ENCODE assay signal across 12 cellular contexts in the genomic region with DNA sequence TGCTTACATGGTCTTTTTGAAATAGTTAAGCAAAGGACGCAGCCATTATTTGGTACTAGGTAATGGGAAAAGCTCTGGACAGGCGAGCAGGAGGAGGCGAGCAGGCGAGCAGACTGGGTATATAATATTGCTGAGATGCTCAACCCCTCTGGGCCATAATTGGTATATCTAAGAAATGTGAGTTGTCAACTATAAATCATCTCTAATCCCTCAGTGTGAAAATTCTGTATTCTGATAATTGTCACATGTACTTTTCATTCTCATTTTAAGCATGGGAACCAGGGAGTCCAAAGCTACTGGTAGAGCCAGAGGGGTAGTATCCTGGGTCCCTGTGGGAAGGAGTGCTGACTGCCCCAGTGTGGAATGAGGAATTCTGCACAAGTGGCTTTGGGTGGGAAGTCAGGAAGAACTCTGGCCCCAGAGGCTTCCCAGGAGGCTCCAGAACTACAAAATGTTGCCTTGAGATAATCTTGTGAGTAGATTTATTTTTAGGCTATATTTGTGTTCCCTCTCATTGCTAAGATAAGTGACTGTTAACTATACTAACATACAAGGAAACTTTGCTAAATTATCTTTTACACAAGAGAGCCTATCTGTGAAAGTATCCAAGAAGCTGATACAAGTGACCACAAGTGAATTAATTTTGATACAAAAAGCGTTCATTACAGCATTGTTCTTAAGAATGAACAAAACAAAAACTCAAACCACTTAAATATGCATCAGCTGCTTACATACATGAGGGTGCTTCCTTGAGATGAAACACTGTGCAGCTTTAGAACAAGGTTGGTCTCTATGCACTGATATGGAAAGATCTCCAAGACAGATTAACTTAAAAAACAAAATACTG.
DNase-seq lines count a peak whose midpoint lies in the region; ATAC-seq and TF ChIP-seq lines count a peak whose summit lies in the region.
"Had no signal": no experiment of that assay in that cellular context is flagged by ENCODE, and none has a peak within 500 bp of the region (broad histone marks: within the 10 kb centered on the region; RNA-seq: fewer than 3 reads in every experiment).

No MANE protein-coding gene starts in this region.

- no peak for DNase-seq in CD8-positive, alpha-beta memory T cell
- DNase-seq in chondrocyte (ENCODE audit: low spot score) (no peak), G401 (ENCODE audit: low spot score) (no peak), adrenal gland (no peak)
- DNase-seq: activated CD4-positive, alpha-beta T cell treated with anti-CD3 and anti-CD28 coated beads for 48 hours; NCI-H1417; NCI-H524 treated with DMSO at 0.1 percent for 48 hours had no signal

- ATAC-seq in GM18505 (IDR thresholded peaks at IDR 0.05; ENCODE audit: unreplicated experiment) = no peak

- TF ChIP-seq POLR2A in adrenal gland (IDR thresholded peaks at IDR 0.05) (no peak), GM18505 (IDR thresholded peaks at IDR 0.05; ENCODE audit: borderline replicate concordance, extremely low read depth, insufficient read depth, insufficient read length) (no peak)

- intact Hi-C loops in adrenal gland (cut with DNase I) = no loop called here

- H3K27ac Mint-ChIP-seq in CD8-positive, alpha-beta memory T cell = peak overlapping the region; percentile 91 to 98 (median 96)
- H3K27ac Mint-ChIP-seq in chondrocyte (ENCODE audit: unreplicated experiment) = peak overlapping the region; percentile 83

- no peak for TF ChIP-seq CTCF in chondrocyte (IDR thresholded peaks at IDR 0.05)
- TF ChIP-seq CTCF in neutrophil (IDR thresholded peaks at IDR 0.05) = no peak
- no peak for TF ChIP-seq CTCF in adrenal gland (IDR thresholded peaks at IDR 0.05)

- H3K36me3 ChIP-seq in CD8-positive, alpha-beta memory T cell (ENCODE audit: insufficient read depth, low read length) = peaks cover 3% of the 10 kb centered on the region
- H3K36me3 ChIP-seq in KOPT-K1 (ENCODE audit: insufficient read depth, low read length) (peaks cover 42% of the 10 kb centered on the region), neutrophil (no peaks in the 10 kb centered on the region), adrenal gland (replicated peaks in 1 of 2) (no peaks in the 10 kb centered on the region)
- H3K36me3 ChIP-seq: SJSA1 had no signal

- no peaks in the 10 kb centered on the region for H3K27me3 Mint-ChIP-seq in CD8-positive, alpha-beta memory T cell
- H3K27me3 Mint-ChIP-seq in chondrocyte (ENCODE audit: low read depth) = no peaks in the 10 kb centered on the region

- no peaks in the 10 kb centered on the region for H3K9me3 Mint-ChIP-seq in CD8-positive, alpha-beta memory T cell
- H3K9me3 Mint-ChIP-seq in chondrocyte (ENCODE audit: low read depth) = no peaks in the 10 kb centered on the region

- POLR2A ChIA-PET in CD8-positive, alpha-beta memory T cell (lab: Charles Lee) = no interaction called here

- H3K36me3 Mint-ChIP-seq in CD8-positive, alpha-beta memory T cell = peaks cover 4 to 28% (median 21%) of the 10 kb centered on the region in 3 donors
- H3K36me3 Mint-ChIP-seq in chondrocyte (ENCODE audit: low read depth) = no peaks in the 10 kb centered on the region

- no peaks in the 10 kb centered on the region for H3K9me3 ChIP-seq in CD8-positive, alpha-beta memory T cell (ENCODE audit: low read length)
- H3K9me3 ChIP-seq in KOPT-K1 (ENCODE audit: insufficient read depth, low read length, poor library complexity, severe bottlenecking) (no peaks in the 10 kb centered on the region), neutrophil (no peaks in the 10 kb centered on the region), adrenal gland (replicated peaks in 1 of 3) (no peaks in the 10 kb centered on the region)
- H3K9me3 ChIP-seq: SJSA1 had no signal

- no peaks in the 10 kb centered on the region for H3K27me3 ChIP-seq in CD8-positive, alpha-beta memory T cell (ENCODE audit: insufficient read depth, low read length, poor library complexity, severe bottlenecking)
- H3K27me3 ChIP-seq in neutrophil (no peaks in the 10 kb centered on the region), adrenal gland (no peaks in the 10 kb centered on the region)
- H3K27me3 ChIP-seq: SJSA1 had no signal

- no peak overlapping the region for H3K4me3 ChIP-seq in CD8-positive, alpha-beta memory T cell (ENCODE audit: low read length)
- H3K4me3 ChIP-seq in neutrophil (ENCODE audit: low read depth in 1 of 2, low read length in 1 of 2) (no peak overlapping the region), adrenal gland (no peak overlapping the region)
- H3K4me3 ChIP-seq: SJSA1 had no signal

- in situ Hi-C loops in G401 (cut with HindIII; ENCODE audit: low sequenced_read_pairs) = no loop called here

- H3K27ac ChIP-seq in CD8-positive, alpha-beta memory T cell (ENCODE audit: low read depth, low read length) = no peak overlapping the region
- H3K27ac ChIP-seq in KOPT-K1 (ENCODE audit: low read depth, low read length, poor library complexity, severe bottlenecking) (peak overlapping the region; percentile 91), neutrophil (peak overlapping the region; percentile 87), adrenal gland (no peak overlapping the region)
- H3K27ac ChIP-seq: epithelial cell of prostate, SJSA1 had no signal

- H3K4me1 ChIP-seq in CD8-positive, alpha-beta memory T cell (ENCODE audit: insufficient read depth, low read length) = peaks cover 100% of the 10 kb centered on the region
- H3K4me1 ChIP-seq in neutrophil (ENCODE audit: control insufficient read depth in 1 of 2, insufficient read depth in 1 of 2, low read depth in 1 of 2, low read length in 1 of 2) (peaks cover 98 to 100% of the 10 kb centered on the region in 2 experiments), adrenal gland (replicated peaks in 1 of 2) (peaks cover 0 to 7% of the 10 kb centered on the region in 2 donors)

- WGBS in adrenal gland, 4 donors = 82 to 88% (median 86%) methylated on average over 5 of the region's 5 CpGs

- peaks cover 98 to 100% (median 100%) of the 10 kb centered on the region in 3 donors for H3K4me1 Mint-ChIP-seq in CD8-positive, alpha-beta memory T cell
- H3K4me1 Mint-ChIP-seq in chondrocyte (ENCODE audit: low read depth) = peaks cover 64% of the 10 kb centered on the region

- CTCF ChIA-PET in CD8-positive, alpha-beta memory T cell (lab: Charles Lee) = no interaction called here

- peak overlapping the region; percentile 27 to 86 (median 57) for H3K4me3 Mint-ChIP-seq in CD8-positive, alpha-beta memory T cell
- H3K4me3 Mint-ChIP-seq in chondrocyte (ENCODE audit: unreplicated experiment) = no peak overlapping the region

Comparison
In these comparisons a context has a peak if more than half of its experiments do, and no peak if none do; other contexts are left out.
1. H3K27ac ChIP-seq: peak in KOPT-K1 (single experiment) and neutrophil (single experiment); none in CD8-positive, alpha-beta memory T cell (single experiment) and adrenal gland (0 of 5).